8 cellular contexts compared by ENCODE assay signal in genomic region chr20:16701296-16701695, GRCh38. TPM values are rescaled to one million over a fixed set of nuclear protein-coding genes. Genes with fewer than 3 reads are reported as not detected.
DNase-seq lines count a peak whose midpoint lies in the region; ATAC-seq and TF ChIP-seq lines count a peak whose summit lies in the region.

No MANE protein-coding gene starts in this region.

- no peak overlapping the region for H2BK120ac ChIP-seq in mesenchymal stem cell (ENCODE audit: low read depth, low read length)

- H3K4me2 ChIP-seq in mesenchymal stem cell (ENCODE audit: low read length, poor library complexity, severe bottlenecking), result no peak overlapping the region

- no peak overlapping the region for H3K18ac ChIP-seq in mesenchymal stem cell (ENCODE audit: low read depth in 1 of 2, low read length in 2 of 2)

- H3K79me1 ChIP-seq in mesenchymal stem cell (replicated peaks; ENCODE audit: low read length, poor library complexity, severe bottlenecking), result no peaks in the 10 kb centered on the region

- no peak overlapping the region for H2BK15ac ChIP-seq in mesenchymal stem cell (ENCODE audit: low read depth, poor library complexity, severe bottlenecking)

- H3K23ac ChIP-seq in mesenchymal stem cell (ENCODE audit: low read length in 2 of 2), result no peak overlapping the region

- ATAC-seq in GM19372 (IDR thresholded peaks at IDR 0.05; ENCODE audit: low read depth, unreplicated experiment), result peak; percentile 49

- peak; percentile 20 for TF ChIP-seq CTCF in fibroblast of villous mesenchyme (IDR thresholded peaks at IDR 0.05; ENCODE audit: insufficient read depth, low read depth, low read length)

- no peak overlapping the region for H2AFZ ChIP-seq in mesenchymal stem cell (ENCODE audit: low read depth, low read length)

- H4K8ac ChIP-seq in mesenchymal stem cell (ENCODE audit: low read length), result no peak overlapping the region

- no peak overlapping the region for H3K9ac ChIP-seq in mesenchymal stem cell (ENCODE audit: low read length)

- H4K91ac ChIP-seq in mesenchymal stem cell (ENCODE audit: low read length), result no peak overlapping the region

- no peak overlapping the region for H2BK5ac ChIP-seq in mesenchymal stem cell (ENCODE audit: low read depth, low read length, poor library complexity, severe bottlenecking)

- H2BK12ac ChIP-seq in mesenchymal stem cell (ENCODE audit: low read length in 2 of 2), result no peak overlapping the region

- 100% methylated on average over 2 of the region's 3 CpGs for WGBS in mesenchymal stem cell

- no peak overlapping the region for H2AK5ac ChIP-seq in mesenchymal stem cell (ENCODE audit: low read length, severe bottlenecking)

- no peaks in the 10 kb centered on the region for H3K36me3 ChIP-seq in mesenchymal stem cell (ENCODE audit: control insufficient read depth in 1 of 2, insufficient read depth in 2 of 2, low read depth in 1 of 2, low read length in 2 of 2)

- no peaks in the 10 kb centered on the region for H3K9me3 ChIP-seq in mesenchymal stem cell (ENCODE audit: control insufficient read depth, low read length)

- intact Hi-C loops in posterior cingulate gyrus (cut with DNase I), result loop anchor here (5.0 kb wide), 1 partner anchor 61 kb away; no protein-coding TSS in a partner anchor

- H3K4me3 ChIP-seq in fibroblast of villous mesenchyme (ENCODE audit: low read depth, low read length), result no peak overlapping the region
- H3K4me3 ChIP-seq in mesenchymal stem cell (ENCODE audit: insufficient read depth in 1 of 2, low read depth in 1 of 2, low read length in 2 of 2), result no peak overlapping the region

- H3K14ac ChIP-seq in mesenchymal stem cell (ENCODE audit: low read length in 2 of 2), result no peak overlapping the region

- no peaks in the 10 kb centered on the region for H3K4me1 ChIP-seq in mesenchymal stem cell (ENCODE audit: control insufficient read depth, insufficient read depth, low read depth, low read length)

- no peak overlapping the region for H3K27ac ChIP-seq in mesenchymal stem cell (ENCODE audit: low read length, poor library complexity, severe bottlenecking)

- H3K27me3 ChIP-seq in mesenchymal stem cell (ENCODE audit: control insufficient read depth in 1 of 2, insufficient read depth in 1 of 2, low read length in 2 of 2), result peaks cover 2 to 3% of the 10 kb centered on the region in 2 experiments

- DNase-seq in COLO668 (lab: John Stamatoyannopoulos, UW; ENCODE audit: unreplicated experiment) (peak; percentile 13), OCI-M1 (lab: John Stamatoyannopoulos, UW) (peak; percentile 33), fibroblast of villous mesenchyme (ENCODE audit: low read depth) (no peak), posterior cingulate gyrus (no peak), COR-L47 (lab: John Stamatoyannopoulos, UW) (no peak), mesenchymal stem cell (no peak)
- DNase-seq in activated CD4-positive, CD25-positive, alpha-beta regulatory T cell (lab: John Stamatoyannopoulos, UW), result no peak

- no peak overlapping the region for H3K4ac ChIP-seq in mesenchymal stem cell (ENCODE audit: low read depth in 1 of 2, low read length in 2 of 2)

RNA-seq across cellular contexts. Expression of gene SNRPB2, which starts 28.5 kb away (rescaled TPM):
- total RNA-seq in fibroblast of villous mesenchyme, result 43.8 and 51.4 TPM in 2 replicates
- polyA plus RNA-seq in mesenchymal stem cell (2013, experiment 1 of 2), result 112 TPM
- 116 TPM for polyA plus RNA-seq in mesenchymal stem cell (2013, experiment 2 of 2)

RNA-seq across cellular contexts. Expression of gene OTOR, which starts 46.9 kb away (rescaled TPM):
- total RNA-seq in fibroblast of villous mesenchyme, result not detected in 2 replicates
- polyA plus RNA-seq in mesenchymal stem cell (2013, experiment 1 of 2), result not detected
- polyA plus RNA-seq in mesenchymal stem cell (2013, experiment 2 of 2), result not detected

Comparison
In these comparisons a context has a peak if more than half of its experiments do, and no peak if none do; other contexts are left out.
1. DNase-seq: peak in COLO668 (single experiment) and OCI-M1 (single experiment); none in fibroblast of villous mesenchyme (single experiment), posterior cingulate gyrus (0 of 10), COR-L47 (single experiment), mesenchymal stem cell (single experiment) and activated CD4-positive, CD25-positive, alpha-beta regulatory T cell (0 of 4).